In the genomic region with DNA sequence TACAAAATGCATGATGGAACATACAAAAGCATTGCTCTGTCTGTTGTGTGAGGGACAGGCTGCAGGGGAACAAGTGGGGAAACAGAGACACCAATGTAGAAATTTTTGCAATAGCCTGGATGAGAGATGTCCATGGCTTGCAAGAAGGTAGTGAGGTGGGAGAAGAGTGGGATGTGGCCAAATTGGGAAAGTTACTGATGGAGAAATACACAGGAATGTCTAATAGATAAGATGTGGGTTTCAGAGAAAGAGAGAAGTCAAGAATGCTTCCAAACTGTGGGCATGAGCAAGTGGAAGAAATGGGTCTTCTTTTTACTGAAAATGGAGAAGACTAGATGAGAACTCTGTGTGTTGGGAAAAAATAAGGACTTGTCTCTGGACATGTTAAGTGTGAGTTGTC, we compare ENCODE assay signal across 9 cellular contexts.
"Had no signal": no experiment of that assay in that cellular context is flagged by ENCODE, and none has a peak within 500 bp of the region (broad histone marks: within the 10 kb centered on the region; RNA-seq: fewer than 3 reads in every experiment).

No MANE protein-coding gene starts in this region.

- DNase-seq: GM23248, GOT3, H7, HFFc6, IMR-90 had no signal

- H3K4me3 ChIP-seq: GM23248, HAP-1, K562 had no signal

- H3K9me3 ChIP-seq: HAP-1 had no signal

- H3K9ac ChIP-seq: GM23248 had no signal

- H3K36me3 ChIP-seq: HAP-1 had no signal

- H2AFZ ChIP-seq: GM23248 had no signal

- H3K27ac ChIP-seq: GM23248 had no signal

- FAIRE-seq: HTR-8/SVneo, K562 had no signal

- ATAC-seq: HCT116, K562 had no signal

- H3K4me1 ChIP-seq: HAP-1 had no signal
